14 cellular contexts compared by ENCODE assay signal in genomic region chr12:47214001-47214619, GRCh38.
DNase-seq lines count a peak whose midpoint lies in the region; ATAC-seq lines count a peak whose summit lies in the region.
"Had no signal": no experiment of that assay in that cellular context is flagged by ENCODE, and none has a peak within 500 bp of the region (broad histone marks: within the 10 kb centered on the region; RNA-seq: fewer than 3 reads in every experiment).

No MANE protein-coding gene starts in this region.

- peak overlapping the region; percentile 74 for H3K27ac ChIP-seq in CD4-positive, CD25-positive, alpha-beta regulatory T cell (ENCODE audit: insufficient read depth, low read length, poor library complexity, severe bottlenecking)
- peak overlapping the region; percentile 24 for H3K27ac ChIP-seq in KOPT-K1 (ENCODE audit: low read depth, low read length, poor library complexity, severe bottlenecking)
- peak overlapping the region; percentile 76 for H3K27ac ChIP-seq in naive thymus-derived CD4-positive, alpha-beta T cell (ENCODE audit: low read depth, low read length)

- no peaks in the 10 kb centered on the region for H3K9me3 Mint-ChIP-seq in CD4-positive, CD25-positive, alpha-beta regulatory T cell
- no peaks in the 10 kb centered on the region for H3K9me3 Mint-ChIP-seq in activated CD8-positive, alpha-beta T cell treated with anti-CD3 and anti-CD28 coated beads, Interleukin-2, amount 10 ng/mL, durations not matched to agents 7 days and 5 days (ENCODE audit: insufficient read depth)
- no peaks in the 10 kb centered on the region for H3K9me3 Mint-ChIP-seq in naive thymus-derived CD4-positive, alpha-beta T cell

- H3K4me1 ChIP-seq in CD4-positive, CD25-positive, alpha-beta regulatory T cell (ENCODE audit: control insufficient read depth, insufficient read depth, low read length, poor library complexity, severe bottlenecking): peaks cover 60% of the 10 kb centered on the region
- H3K4me1 ChIP-seq in naive thymus-derived CD4-positive, alpha-beta T cell (ENCODE audit: control insufficient read depth in 2 of 2, insufficient read depth in 2 of 2, low read length in 2 of 2): peaks cover 20 to 22% of the 10 kb centered on the region in 2 donors

- H3K36me3 Mint-ChIP-seq in CD4-positive, CD25-positive, alpha-beta regulatory T cell: peaks cover 34% of the 10 kb centered on the region
- peaks cover 73% of the 10 kb centered on the region for H3K36me3 Mint-ChIP-seq in activated CD8-positive, alpha-beta T cell treated with anti-CD3 and anti-CD28 coated beads, Interleukin-2, amount 10 ng/mL, durations not matched to agents 7 days and 5 days (ENCODE audit: low read depth)
- H3K36me3 Mint-ChIP-seq in naive thymus-derived CD4-positive, alpha-beta T cell: peaks cover 10 to 66% (median 54%) of the 10 kb centered on the region in 5 donors

- H3K27me3 Mint-ChIP-seq in CD4-positive, CD25-positive, alpha-beta regulatory T cell: no peaks in the 10 kb centered on the region
- H3K27me3 Mint-ChIP-seq in activated CD8-positive, alpha-beta T cell treated with anti-CD3 and anti-CD28 coated beads, Interleukin-2, amount 10 ng/mL, durations not matched to agents 7 days and 5 days (ENCODE audit: low read depth): no peaks in the 10 kb centered on the region
- H3K27me3 Mint-ChIP-seq in naive thymus-derived CD4-positive, alpha-beta T cell: peaks cover 0 to 4% (median 0%) of the 10 kb centered on the region in 5 donors

- H3K4me1 Mint-ChIP-seq in CD4-positive, CD25-positive, alpha-beta regulatory T cell: peaks cover 7 to 29% (median 15%) of the 10 kb centered on the region in 4 donors
- H3K4me1 Mint-ChIP-seq in activated CD8-positive, alpha-beta T cell treated with anti-CD3 and anti-CD28 coated beads, Interleukin-2, amount 10 ng/mL, durations not matched to agents 7 days and 5 days (ENCODE audit: low read depth): peaks cover 33% of the 10 kb centered on the region
- H3K4me1 Mint-ChIP-seq in naive thymus-derived CD4-positive, alpha-beta T cell: peaks cover 10 to 54% (median 23%) of the 10 kb centered on the region in 7 donors

- peak overlapping the region; percentile 99 for H3K4me3 ChIP-seq in CD4-positive, CD25-positive, alpha-beta regulatory T cell (ENCODE audit: low read depth, low read length)
- peak overlapping the region; percentile 80 for H3K4me3 ChIP-seq in naive thymus-derived CD4-positive, alpha-beta T cell (ENCODE audit: low read length)

- POLR2A ChIA-PET in activated CD8-positive, alpha-beta T cell treated with anti-CD3 and anti-CD28 coated beads, Interleukin-2, amount 10 ng/mL, durations not matched to agents 7 days and 5 days (lab: Charles Lee): interaction anchor here (0.7 to 9.4 kb wide), 13 partner anchors 8 to 1487 kb away, joined by 3 to 184 read pairs (median 4); partner anchors contain the start of genes AMIGO2 and PCED1B
- POLR2A ChIA-PET in naive thymus-derived CD4-positive, alpha-beta T cell (lab: Charles Lee): interaction anchor here (0.5 to 13.6 kb wide), 21 partner anchors 8 to 194 kb away, joined by 3 to 173 read pairs (median 4); partner anchors contain the start of genes AMIGO2 and PCED1B

- intact Hi-C loops in naive thymus-derived CD4-positive, alpha-beta T cell (cut with micrococcal nuclease): loop anchor here (2.0 to 10.0 kb wide), 4 partner anchors 493 to 999 kb away; partner anchors contain the start of genes HDAC7 (in 1 of the 2) and RPAP3 (in 1 of the 2)

- H3K27ac Mint-ChIP-seq in CD4-positive, CD25-positive, alpha-beta regulatory T cell: peak overlapping the region; percentile 67 to 94 (median 88)
- H3K27ac Mint-ChIP-seq in activated CD8-positive, alpha-beta T cell treated with anti-CD3 and anti-CD28 coated beads, Interleukin-2, amount 10 ng/mL, durations not matched to agents 7 days and 5 days: peak overlapping the region; percentile 97
- H3K27ac Mint-ChIP-seq in naive thymus-derived CD4-positive, alpha-beta T cell: peak overlapping the region; percentile 87 to 98 (median 93)

- CTCF ChIA-PET in activated CD8-positive, alpha-beta T cell treated with anti-CD3 and anti-CD28 coated beads, Interleukin-2, amount 10 ng/mL, durations not matched to agents 7 days and 5 days (lab: Charles Lee): interaction anchor here (1.0 to 3.7 kb wide), 12 partner anchors 20 to 194 kb away, joined by 3 to 21 read pairs (median 4); partner anchors contain the start of gene AMIGO2
- CTCF ChIA-PET in naive thymus-derived CD4-positive, alpha-beta T cell (lab: Charles Lee): interaction anchor here (0.6 to 1.4 kb wide), 6 partner anchors 21 to 208 kb away, joined by 3 read pairs; no protein-coding TSS in a partner anchor

- ATAC-seq in CD4-positive, CD25-positive, alpha-beta regulatory T cell (ENCODE audit: low read depth in 2 of 2): no peak
- no peak for ATAC-seq in activated CD8-positive, alpha-beta T cell treated with anti-CD3 and anti-CD28 coated beads, Interleukin-2, amount 10 ng/mL, durations not matched to agents 7 days and 5 days
- no peak for ATAC-seq in naive thymus-derived CD4-positive, alpha-beta T cell
- ATAC-seq in GM21723 (IDR thresholded peaks at IDR 0.05; ENCODE audit: unreplicated experiment) (no peak), HG02571 (IDR thresholded peaks at IDR 0.05; ENCODE audit: unreplicated experiment) (no peak)
- ATAC-seq: PC-3, SK-N-SH treated with all-trans-retinoic acid at 6 μM for 48 hours had no signal

- H3K27me3 ChIP-seq in CD4-positive, CD25-positive, alpha-beta regulatory T cell (ENCODE audit: control insufficient read depth, insufficient read depth, low read length): no peaks in the 10 kb centered on the region
- H3K27me3 ChIP-seq in naive thymus-derived CD4-positive, alpha-beta T cell (ENCODE audit: control insufficient read depth in 2 of 2, insufficient read depth in 2 of 2, low read length in 2 of 2): no peaks in the 10 kb centered on the region

- peaks cover 13% of the 10 kb centered on the region for H3K36me3 ChIP-seq in CD4-positive, CD25-positive, alpha-beta regulatory T cell (ENCODE audit: control insufficient read depth, insufficient read depth, low read length)
- H3K36me3 ChIP-seq in KOPT-K1 (ENCODE audit: insufficient read depth, low read length): peaks cover 14% of the 10 kb centered on the region
- H3K36me3 ChIP-seq in naive thymus-derived CD4-positive, alpha-beta T cell (ENCODE audit: control insufficient read depth in 2 of 3, insufficient read depth in 3 of 3, low read length in 3 of 3): peaks cover 2 to 12% (median 10%) of the 10 kb centered on the region in 3 experiments

- H3K9me3 ChIP-seq in CD4-positive, CD25-positive, alpha-beta regulatory T cell (ENCODE audit: control insufficient read depth in 2 of 2, low read length in 2 of 2): no peaks in the 10 kb centered on the region
- H3K9me3 ChIP-seq in KOPT-K1 (ENCODE audit: insufficient read depth, low read length, poor library complexity, severe bottlenecking): no peaks in the 10 kb centered on the region
- no peaks in the 10 kb centered on the region for H3K9me3 ChIP-seq in naive thymus-derived CD4-positive, alpha-beta T cell (ENCODE audit: control insufficient read depth in 2 of 3, low read length in 3 of 3)

- peak in 1 of 3 donors; percentile 66 for DNase-seq in CD4-positive, CD25-positive, alpha-beta regulatory T cell
- DNase-seq in activated CD8-positive, alpha-beta T cell treated with anti-CD3 and anti-CD28 coated beads, Interleukin-2, amount 10 ng/mL, durations not matched to agents 7 days and 5 days: no peak
- no peak for DNase-seq in naive thymus-derived CD4-positive, alpha-beta T cell
- no peak for DNase-seq in AG08396 (ENCODE audit: low spot score)
- no peak for DNase-seq in DMS53 treated with DMSO at 0.1 percent for 48 hours (lab: John Stamatoyannopoulos, UW; ENCODE audit: unreplicated experiment)
- DNase-seq: activated CD8-positive, alpha-beta memory T cell treated with anti-CD3 and anti-CD28 coated beads, Interleukin-2, amount 50 U/mL, for 4 hours; anterior cingulate cortex; NCI-H2029; NCI-H524 treated with DMSO at 0.1 percent for 48 hours; PC-3 had no signal

- peak overlapping the region; percentile 97 to 99 (median 98) for H3K4me3 Mint-ChIP-seq in CD4-positive, CD25-positive, alpha-beta regulatory T cell
- peak overlapping the region; percentile 83 for H3K4me3 Mint-ChIP-seq in activated CD8-positive, alpha-beta T cell treated with anti-CD3 and anti-CD28 coated beads, Interleukin-2, amount 10 ng/mL, durations not matched to agents 7 days and 5 days
- H3K4me3 Mint-ChIP-seq in naive thymus-derived CD4-positive, alpha-beta T cell: peak overlapping the region; percentile 91 to 100 (median 98)

Comparison
In these comparisons a context has a peak if more than half of its experiments do, and no peak if none do; other contexts are left out.
1. H3K27ac ChIP-seq: peak in every context shown above with its lines; median percentile 76 in naive thymus-derived CD4-positive, alpha-beta T cell; 74 in CD4-positive, CD25-positive, alpha-beta regulatory T cell; 24 in KOPT-K1.